Comparison of ENCODE assay signal across 16 cellular contexts in genomic region chr2:232779465-232779864, GRCh38. TPM values are rescaled to one million over a fixed set of nuclear protein-coding genes. Genes with fewer than 3 reads are reported as not detected.
"Had no signal": no experiment of that assay in that cellular context is flagged by ENCODE, and none has a peak within 500 bp of the region (broad histone marks: within the 10 kb centered on the region; RNA-seq: fewer than 3 reads in every experiment).

No MANE protein-coding gene starts in this region.

- H3K27ac ChIP-seq: adrenal gland, brain microvascular endothelial cell had no signal

- DNase-seq: activated CD4-positive, CD25-positive, alpha-beta regulatory T cell; activated naive CD4-positive, alpha-beta T cell treated with anti-CD3 and anti-CD28 coated beads, Interleukin-2, amount 50 U/mL, for 16 hours; adrenal gland; brain microvascular endothelial cell; cerebellar nuclear complex; glutamatergic neuron; mesenchymal stem cell; stimulated activated CD4-positive, alpha-beta T cell treated with anti-CD3 and anti-CD28 coated beads, Interleukin-1b, Interleukin-23, amount 100 ng/mL, for 48 hours; stimulated activated naive CD4-positive, alpha-beta T cell; T-helper 2 cell had no signal

- H3K36me3 ChIP-seq: pancreas had no signal

- H3K9me3 ChIP-seq: adrenal gland, pancreas had no signal

- H3K4me3 ChIP-seq: adrenal gland, pancreas had no signal

- H3K27me3 ChIP-seq: adrenal gland, brain microvascular endothelial cell, pancreas had no signal

- H3K9me3 Mint-ChIP-seq: neural crest cell had no signal

- H3K4me3 Mint-ChIP-seq: neural crest cell had no signal

- ATAC-seq: left lobe of liver had no signal

RNA-seq across cellular contexts. Expression of gene KCNJ13, which starts 3.1 kb away (rescaled TPM):
- total RNA-seq: adrenal gland, dermis blood vessel endothelial cell, left lobe of liver, neural crest cell had no signal
- polyA plus RNA-seq: adrenal gland, esophagus, pancreas, urinary bladder had no signal
